Comparison of ENCODE assay signal across 29 cellular contexts in genomic region chr18:75284566-75284965, GRCh38.
"Had no signal": no experiment of that assay in that cellular context is flagged by ENCODE, and none has a peak within 500 bp of the region (broad histone marks: within the 10 kb centered on the region; RNA-seq: fewer than 3 reads in every experiment).

No MANE protein-coding gene starts in this region.

- H3K27ac ChIP-seq: ovary, parathyroid adenoma, psoas muscle, right lobe of liver, sigmoid colon, suprapubic skin, testis, tibial artery, transverse colon, upper lobe of right lung, uterus had no signal

- H3K27ac Mint-ChIP-seq: nephron; progenitor cell of endocrine pancreas; stimulated activated memory B cell treated with anti-CD40 and anti-IgM and Interleukin-4, amounts not matched to agents 10 μg/mL and 1 μg/mL and 100 μg/mL, for 72 hours; type B pancreatic cell had no signal

- DNase-seq: naive B cell; natural killer cell; occipital lobe; ovary; posterior cingulate gyrus; psoas muscle; right cardiac atrium; right lobe of liver; sigmoid colon; small intestine; stimulated activated CD4-positive, alpha-beta T cell treated with anti-CD3 and anti-CD28 coated beads, Interleukin-15, amount 100 ng/mL, for 24 hours; stimulated activated CD4-positive, alpha-beta T cell treated with anti-CD3 and anti-CD28 coated beads, Interleukin-2, amount 100 ng/mL, for 24 hours; stimulated activated CD4-positive, alpha-beta T cell treated with anti-CD3 and anti-CD28 coated beads, Interleukin-2, amount 100 ng/mL, for 48 hours; stimulated activated CD4-positive, alpha-beta T cell treated with anti-CD3 and anti-CD28 coated beads, Interleukin-4, amount 100 ng/mL, for 24 hours; stimulated activated naive CD4-positive, alpha-beta T cell; stimulated activated naive CD8-positive, alpha-beta T cell treated with anti-CD3 and anti-CD28 coated beads, Interleukin-15, amount 100 ng/mL, for 72 hours; stimulated activated naive CD8-positive, alpha-beta T cell treated with anti-CD3 and anti-CD28 coated beads, Interleukin-15, Interleukin-2, amounts not matched to agents 100 U/mL and 50 U/mL, for 24 hours; substantia nigra; testis; tibial artery; transverse colon; upper lobe of right lung; uterus had no signal

- H3K4me1 ChIP-seq: parathyroid adenoma, right lobe of liver, suprapubic skin, tibial artery, upper lobe of right lung, uterus had no signal

- H3K27me3 ChIP-seq: ovary, right lobe of liver, sigmoid colon, suprapubic skin, testis, tibial artery, transverse colon, upper lobe of right lung, uterus had no signal

- H3K36me3 ChIP-seq: ovary, uterus had no signal

- H3K27me3 Mint-ChIP-seq: naive B cell; progenitor cell of endocrine pancreas; stimulated activated memory B cell treated with anti-CD40 and anti-IgM and Interleukin-4, amounts not matched to agents 10 μg/mL and 1 μg/mL and 100 μg/mL, for 72 hours; stimulated activated naive CD8-positive, alpha-beta T cell treated with anti-CD3 and anti-CD28 coated beads, Interleukin-15, amount 100 ng/mL, for 72 hours; type B pancreatic cell had no signal

- H3K9me3 Mint-ChIP-seq: natural killer cell; nephron; stimulated activated memory B cell treated with anti-CD40 and anti-IgM and Interleukin-4, amounts not matched to agents 10 μg/mL and 1 μg/mL and 100 μg/mL, for 72 hours; type B pancreatic cell had no signal

- H3K4me3 ChIP-seq: ovary, psoas muscle, right lobe of liver, sigmoid colon, suprapubic skin, testis, tibial artery, transverse colon, upper lobe of right lung, uterus had no signal

- H3K4me3 Mint-ChIP-seq: natural killer cell; nephron; stimulated activated memory B cell treated with anti-CD40 and anti-IgM and Interleukin-4, amounts not matched to agents 10 μg/mL and 1 μg/mL and 100 μg/mL, for 72 hours; stimulated activated naive CD8-positive, alpha-beta T cell treated with anti-CD3 and anti-CD28 coated beads, Interleukin-15, amount 100 ng/mL, for 72 hours; type B pancreatic cell had no signal

- ATAC-seq: natural killer cell; psoas muscle; right cardiac atrium; right lobe of liver; stimulated activated memory B cell treated with anti-CD40 and anti-IgM and Interleukin-4, amounts not matched to agents 10 μg/mL and 1 μg/mL and 100 μg/mL, for 72 hours; stimulated activated naive CD8-positive, alpha-beta T cell treated with anti-CD3 and anti-CD28 coated beads, Interleukin-15, amount 100 ng/mL, for 72 hours; stimulated activated naive CD8-positive, alpha-beta T cell treated with anti-CD3 and anti-CD28 coated beads, Interleukin-15, Interleukin-2, amounts not matched to agents 100 U/mL and 50 U/mL, for 24 hours; upper lobe of right lung had no signal

- H3K9me3 ChIP-seq: ovary, psoas muscle, right lobe of liver, sigmoid colon, suprapubic skin, testis, tibial artery, transverse colon, upper lobe of right lung, uterus had no signal
